ENCODE assay signal across 32 cellular contexts in genomic region chr7:40907286-40907685, GRCh38.
"Had no signal": no experiment of that assay in that cellular context is flagged by ENCODE, and none has a peak within 500 bp of the region (broad histone marks: within the 10 kb centered on the region; RNA-seq: fewer than 3 reads in every experiment).

No MANE protein-coding gene starts in this region.

- H3K27ac ChIP-seq: neutrophil, ovary, parathyroid adenoma, psoas muscle, right lobe of liver, sigmoid colon, suprapubic skin, testis, tibial artery, transverse colon, upper lobe of right lung, uterus had no signal

- DNase-seq: naive thymus-derived CD8-positive, alpha-beta T cell; nephron progenitor cell; nucleus accumbens; ovary; posterior cingulate gyrus; psoas muscle; right cardiac atrium; right lobe of liver; sigmoid colon; small intestine; stimulated activated CD4-positive, alpha-beta T cell treated with anti-CD3 and anti-CD28 coated beads, Interleukin-15, amount 100 ng/mL, for 24 hours; stimulated activated CD4-positive, alpha-beta T cell treated with anti-CD3 and anti-CD28 coated beads, Interleukin-2, amount 100 ng/mL, for 24 hours; stimulated activated CD4-positive, alpha-beta T cell treated with anti-CD3 and anti-CD28 coated beads, Interleukin-2, amount 100 ng/mL, for 48 hours; stimulated activated CD4-positive, alpha-beta T cell treated with anti-CD3 and anti-CD28 coated beads, Interleukin-4, amount 100 ng/mL, for 24 hours; stimulated activated CD8-positive, alpha-beta memory T cell treated with anti-CD3 and anti-CD28 coated beads, Interleukin-4, amount 100 ng/mL, for 48 hours; stimulated activated naive CD4-positive, alpha-beta T cell; stimulated activated naive CD8-positive, alpha-beta T cell treated with anti-CD3 and anti-CD28 coated beads, Interleukin-15, amount 100 ng/mL, for 72 hours; stimulated activated naive CD8-positive, alpha-beta T cell treated with anti-CD3 and anti-CD28 coated beads, Interleukin-15, Interleukin-2, amounts not matched to agents 100 U/mL and 50 U/mL, for 24 hours; substantia nigra; testis; tibial artery; transverse colon; upper lobe of right lung; uterus had no signal

- H3K4me3 ChIP-seq: ovary, psoas muscle, right lobe of liver, sigmoid colon, suprapubic skin, testis, tibial artery, transverse colon, upper lobe of right lung, uterus had no signal

- H3K4me1 Mint-ChIP-seq: naive thymus-derived CD8-positive, alpha-beta T cell; neural crest cell; stimulated activated memory B cell treated with anti-CD40 and anti-IgM and Interleukin-4, amounts not matched to agents 10 μg/mL and 1 μg/mL and 100 μg/mL, for 72 hours; stimulated activated naive CD8-positive, alpha-beta T cell treated with anti-CD3 and anti-CD28 coated beads, Interleukin-15, amount 100 ng/mL, for 72 hours had no signal

- H3K4me1 ChIP-seq: parathyroid adenoma, psoas muscle, right lobe of liver, suprapubic skin, transverse colon, upper lobe of right lung, uterus had no signal

- H3K36me3 Mint-ChIP-seq: naive thymus-derived CD8-positive, alpha-beta T cell; natural killer cell treated with Interleukin-12 subunit alpha and Interleukin-12 subunit beta and Interleukin-15 and Interleukin-18, amount 100 ng/mL, for 72 hours; stimulated activated memory B cell treated with anti-CD40 and anti-IgM and Interleukin-4, amounts not matched to agents 10 μg/mL and 1 μg/mL and 100 μg/mL, for 72 hours; type B pancreatic cell had no signal

- H3K9me3 Mint-ChIP-seq: nephron progenitor cell; stimulated activated memory B cell treated with anti-CD40 and anti-IgM and Interleukin-4, amounts not matched to agents 10 μg/mL and 1 μg/mL and 100 μg/mL, for 72 hours; stimulated activated naive CD8-positive, alpha-beta T cell treated with anti-CD3 and anti-CD28 coated beads, Interleukin-15, amount 100 ng/mL, for 72 hours; type B pancreatic cell had no signal

- H3K79me2 ChIP-seq: parathyroid adenoma had no signal

- H3K9me3 ChIP-seq: neutrophil, ovary, psoas muscle, right lobe of liver, sigmoid colon, suprapubic skin, testis, tibial artery, transverse colon, uterus had no signal

- H2AFZ ChIP-seq: parathyroid adenoma had no signal

- ATAC-seq: naive thymus-derived CD8-positive, alpha-beta T cell; natural killer cell treated with Interleukin-12 subunit alpha and Interleukin-12 subunit beta and Interleukin-15 and Interleukin-18, amount 100 ng/mL, for 72 hours; psoas muscle; right cardiac atrium; right lobe of liver; stimulated activated memory B cell treated with anti-CD40 and anti-IgM and Interleukin-4, amounts not matched to agents 10 μg/mL and 1 μg/mL and 100 μg/mL, for 72 hours; stimulated activated naive CD8-positive, alpha-beta T cell treated with anti-CD3 and anti-CD28 coated beads, Interleukin-15, amount 100 ng/mL, for 72 hours; stimulated activated naive CD8-positive, alpha-beta T cell treated with anti-CD3 and anti-CD28 coated beads, Interleukin-15, Interleukin-2, amounts not matched to agents 100 U/mL and 50 U/mL, for 24 hours; upper lobe of right lung had no signal

- H3K27me3 ChIP-seq: neutrophil, ovary, right lobe of liver, sigmoid colon, suprapubic skin, testis, tibial artery, transverse colon, upper lobe of right lung, uterus had no signal

- H3K27ac Mint-ChIP-seq: naive thymus-derived CD8-positive, alpha-beta T cell; natural killer cell treated with Interleukin-12 subunit alpha and Interleukin-12 subunit beta and Interleukin-15 and Interleukin-18, amount 100 ng/mL, for 72 hours; nephron progenitor cell; progenitor cell of endocrine pancreas; stimulated activated memory B cell treated with anti-CD40 and anti-IgM and Interleukin-4, amounts not matched to agents 10 μg/mL and 1 μg/mL and 100 μg/mL, for 72 hours; type B pancreatic cell had no signal

- H3K4me3 Mint-ChIP-seq: naive thymus-derived CD8-positive, alpha-beta T cell; natural killer cell treated with Interleukin-12 subunit alpha and Interleukin-12 subunit beta and Interleukin-15 and Interleukin-18, amount 100 ng/mL, for 72 hours; nephron progenitor cell; neural crest cell; stimulated activated memory B cell treated with anti-CD40 and anti-IgM and Interleukin-4, amounts not matched to agents 10 μg/mL and 1 μg/mL and 100 μg/mL, for 72 hours; stimulated activated naive CD8-positive, alpha-beta T cell treated with anti-CD3 and anti-CD28 coated beads, Interleukin-15, amount 100 ng/mL, for 72 hours; type B pancreatic cell had no signal

- H3K36me3 ChIP-seq: neutrophil, ovary, right lobe of liver, sigmoid colon, suprapubic skin, tibial artery, transverse colon, upper lobe of right lung, uterus had no signal

- H3K27me3 Mint-ChIP-seq: naive thymus-derived CD8-positive, alpha-beta T cell; natural killer cell treated with Interleukin-12 subunit alpha and Interleukin-12 subunit beta and Interleukin-15 and Interleukin-18, amount 100 ng/mL, for 72 hours; progenitor cell of endocrine pancreas; stimulated activated memory B cell treated with anti-CD40 and anti-IgM and Interleukin-4, amounts not matched to agents 10 μg/mL and 1 μg/mL and 100 μg/mL, for 72 hours; stimulated activated naive CD8-positive, alpha-beta T cell treated with anti-CD3 and anti-CD28 coated beads, Interleukin-15, amount 100 ng/mL, for 72 hours; type B pancreatic cell had no signal
